ENCODE assay signal across 14 cellular contexts in the genomic region with DNA sequence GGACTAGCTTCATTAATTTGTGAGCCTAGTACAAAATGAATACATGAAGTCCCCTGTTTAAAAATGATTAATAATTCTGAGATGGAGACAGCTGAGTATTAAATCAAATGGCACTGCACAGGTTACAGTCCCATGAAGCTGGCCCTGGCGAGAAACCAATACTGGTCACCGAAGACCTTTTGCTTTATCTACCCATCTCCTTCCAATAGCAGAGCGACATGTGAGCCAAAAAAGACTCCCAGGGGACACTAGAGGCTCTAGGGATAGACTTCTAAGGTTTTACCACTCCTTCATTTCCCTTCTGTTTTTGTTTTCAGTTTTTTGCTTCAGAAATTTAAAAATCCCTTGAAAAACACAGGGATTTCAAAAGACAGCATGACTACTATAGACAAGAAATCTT.
A peak's percentile ranks its signal among the peaks of the same experiment; 100 is the strongest.
DNase-seq lines count a peak whose midpoint lies in the region; ATAC-seq lines count a peak whose summit lies in the region.
"Had no signal": no experiment of that assay in that cellular context is flagged by ENCODE, and none has a peak within 500 bp of the region (broad histone marks: within the 10 kb centered on the region; RNA-seq: fewer than 3 reads in every experiment).

No MANE protein-coding gene starts in this region.

- H3K9me3 Mint-ChIP-seq in dendritic cell treated with granulocyte-macrophage colony-stimulating factor and Interleukin-4, amounts not matched to agents 40 ng/mL and 50 ng/mL, for 4 days = no peaks in the 10 kb centered on the region
- H3K9me3 Mint-ChIP-seq: CD8-positive, alpha-beta T cell had no signal

- ATAC-seq in HG02759 (IDR thresholded peaks at IDR 0.05; ENCODE audit: unreplicated experiment) = no peak
- ATAC-seq: CD8-positive, alpha-beta T cell had no signal

- peak overlapping the region; percentile 47 for H3K27ac Mint-ChIP-seq in dendritic cell treated with granulocyte-macrophage colony-stimulating factor and Interleukin-4, amounts not matched to agents 40 ng/mL and 50 ng/mL, for 4 days
- H3K27ac Mint-ChIP-seq: B cell; CD8-positive, alpha-beta T cell; HFFc6 had no signal

- no peaks in the 10 kb centered on the region for H3K27me3 Mint-ChIP-seq in dendritic cell treated with granulocyte-macrophage colony-stimulating factor and Interleukin-4, amounts not matched to agents 40 ng/mL and 50 ng/mL, for 4 days

- peaks cover 29% of the 10 kb centered on the region for H3K4me1 Mint-ChIP-seq in dendritic cell treated with granulocyte-macrophage colony-stimulating factor and Interleukin-4, amounts not matched to agents 40 ng/mL and 50 ng/mL, for 4 days (ENCODE audit: low read depth)

- peak; percentile 11 to 12 for DNase-seq in NCI-H446 (lab: John Stamatoyannopoulos, UW)
- DNase-seq in NCI-H446 treated with DMSO at 0.1 percent for 48 hours (lab: John Stamatoyannopoulos, UW) = no peak
- DNase-seq in NCI-H69 (lab: John Stamatoyannopoulos, UW) = peak; percentile 79
- no peak for DNase-seq in germinal center (ENCODE audit: low spot score)
- no peak for DNase-seq in KG1 (lab: John Stamatoyannopoulos, UW)
- DNase-seq: CD8-positive, alpha-beta T cell; COR-L47; GOT3; H7; HFFc6; IMR-90 had no signal

- no peak overlapping the region for H3K4me3 Mint-ChIP-seq in dendritic cell treated with granulocyte-macrophage colony-stimulating factor and Interleukin-4, amounts not matched to agents 40 ng/mL and 50 ng/mL, for 4 days
- H3K4me3 Mint-ChIP-seq: B cell; CD8-positive, alpha-beta T cell; HFFc6 had no signal

- no peaks in the 10 kb centered on the region for H3K36me3 Mint-ChIP-seq in dendritic cell treated with granulocyte-macrophage colony-stimulating factor and Interleukin-4, amounts not matched to agents 40 ng/mL and 50 ng/mL, for 4 days (ENCODE audit: low read depth)
- H3K36me3 Mint-ChIP-seq: CD8-positive, alpha-beta T cell had no signal

- intact Hi-C loops in dendritic cell treated with granulocyte-macrophage colony-stimulating factor and Interleukin-4, amounts not matched to agents 40 ng/mL and 50 ng/mL, for 4 days (cut with micrococcal nuclease) = no loop called here

Comparison
In these comparisons a context has a peak if more than half of its experiments do, and no peak if none do; other contexts are left out.
1. DNase-seq: peak in NCI-H446 (2 of 2) and NCI-H69 (single experiment); none in NCI-H446 treated with DMSO at 0.1 percent for 48 hours (single experiment), germinal center (single experiment) and KG1 (single experiment).